Comparison of ENCODE assay signal across 14 cellular contexts in the genomic region with DNA sequence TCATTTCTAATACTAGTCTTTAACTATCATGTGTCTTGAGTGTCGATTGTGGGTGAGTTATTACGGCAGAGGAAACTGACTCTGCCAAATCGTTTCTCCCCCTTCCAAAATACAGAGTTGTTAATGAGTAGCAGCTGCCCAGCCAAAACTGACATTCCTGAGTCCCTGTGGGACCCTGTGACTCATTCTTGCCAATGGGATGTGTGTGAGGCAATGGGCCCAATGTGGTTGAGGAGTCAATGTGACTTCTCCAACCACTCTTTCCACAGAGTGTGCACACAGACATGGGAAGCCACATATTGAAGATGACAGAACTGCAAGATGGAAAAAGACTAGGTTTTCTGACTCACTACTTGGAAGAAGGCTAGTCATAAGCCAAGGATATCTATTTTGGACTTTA.
DNase-seq lines count a peak whose midpoint lies in the region; FAIRE-seq and TF ChIP-seq lines count a peak whose summit lies in the region.
"Had no signal": no experiment of that assay in that cellular context is flagged by ENCODE, and none has a peak within 500 bp of the region (broad histone marks: within the 10 kb centered on the region; RNA-seq: fewer than 3 reads in every experiment).

No MANE protein-coding gene starts in this region.

- in situ Hi-C loops in GM13976 (cut with MboI; ENCODE audit: low sequenced_read_pairs, unreplicated experiment), result no loop called here

- DNase-seq in GM03348 (ENCODE audit: low spot score) (peak; percentile 67), RCC 7860 (ENCODE audit: low spot score) (peak; percentile 88), fibroblast of the conjunctiva (ENCODE audit: low read depth) (peak; percentile 96), renal cortical epithelial cell (ENCODE audit: low read depth) (peak; percentile 90), sigmoid colon (no peak), NCI-H1694 (lab: John Stamatoyannopoulos, UW) (no peak), NCI-H345 treated with DMSO at 0.1 percent for 48 hours (lab: John Stamatoyannopoulos, UW; ENCODE audit: unreplicated experiment) (no peak), GM13976 (ENCODE audit: low spot score) (no peak)
- DNase-seq: activated B cell treated with CpG ODN at 0.5 μM for 24 hours, activated gamma-delta T cell, naive B cell, NCI-H2029 treated with DMSO at 0.1 percent for 48 hours had no signal

- no peaks in the 10 kb centered on the region for H3K27me3 ChIP-seq in sigmoid colon

- peak; percentile 99 for FAIRE-seq in RCC 7860 (lab: Jason Lieb, UNC)
- FAIRE-seq: GM12878, HTR-8/SVneo had no signal

- no peak for TF ChIP-seq EP300 in sigmoid colon (IDR thresholded peaks at IDR 0.05)

- H3K9me3 ChIP-seq in sigmoid colon, result no peaks in the 10 kb centered on the region

- TF ChIP-seq CTCF in sigmoid colon (IDR thresholded peaks at IDR 0.05), result no peak
- no peak for TF ChIP-seq CTCF in GM13976 (IDR thresholded peaks at IDR 0.05; ENCODE audit: borderline replicate concordance, control extremely low read depth, extremely low read depth, insufficient read depth, missing control alignments)

- H3K4me1 ChIP-seq in sigmoid colon, result no peaks in the 10 kb centered on the region

- intact Hi-C loops in sigmoid colon (cut with DNase I), result no loop called here

- H3K27ac ChIP-seq in sigmoid colon, result no peak overlapping the region

- H3K36me3 ChIP-seq in sigmoid colon, result no peaks in the 10 kb centered on the region

- WGBS in sigmoid colon, 2 donors, result 75 to 79% methylated on average over 3 of the region's 3 CpGs

- no peak overlapping the region for H3K4me3 ChIP-seq in sigmoid colon
- H3K4me3 ChIP-seq: GM12878 had no signal

- TF ChIP-seq POLR2A in sigmoid colon (IDR thresholded peaks at IDR 0.05), result no peak

Comparison
In these comparisons a context has a peak if more than half of its experiments do, and no peak if none do; other contexts are left out.
1. DNase-seq: peak in GM03348 (single experiment), RCC 7860 (single experiment), fibroblast of the conjunctiva (single experiment) and renal cortical epithelial cell (single experiment); none in sigmoid colon (single experiment), NCI-H1694 (single experiment), NCI-H345 treated with DMSO at 0.1 percent for 48 hours (single experiment) and GM13976 (single experiment).